Comparison of ENCODE assay signal across 8 cellular contexts in genomic region chr21:42496839-42497202, GRCh38. TPM values are rescaled to one million over a fixed set of nuclear protein-coding genes. Genes with fewer than 3 reads are reported as not detected.
DNase-seq lines count a peak whose midpoint lies in the region; ATAC-seq, FAIRE-seq and TF ChIP-seq lines count a peak whose summit lies in the region.

No MANE protein-coding gene starts in this region.

- BruUV-seq in GM12878 (replicated peaks; lab: Mats Ljungman, UMichigan), result TSS peak; percentile 96

- peak overlapping the region; percentile 40; the same call in 1 of the 2 replicates for H3K27ac Mint-ChIP-seq in HFFc6

- H3K9me3 ChIP-seq in AG04450 (ENCODE audit: control insufficient read depth, insufficient read depth, low read length) (peaks cover 4% of the 10 kb centered on the region; the same call in 1 of the 2 replicates), GM12878 (replicated peaks; ENCODE audit: control insufficient read depth, insufficient read depth, low read length) (no peaks in the 10 kb centered on the region), thoracic aorta (no peaks in the 10 kb centered on the region)

- TF ChIP-seq CTCF in AG04450 (IDR thresholded peaks at IDR 0.05; ENCODE audit: low read depth, low read length) (no peak), HFFc6 (IDR thresholded peaks at IDR 0.05) (no peak), GM12878 (IDR thresholded peaks at IDR 0.05 in 2 of 3, conservative IDR thresholded peaks at IDR 0.05 in 1 of 3; ENCODE audit: control insufficient read depth in 2 of 3, extremely low read depth in 1 of 3, insufficient read depth in 1 of 3, low read depth in 3 of 3, low read length in 3 of 3) (no peak), thoracic aorta (IDR thresholded peaks at IDR 0.05) (no peak)

- no peaks in the 10 kb centered on the region for H3K36me3 ChIP-seq in GM12878 (ENCODE audit: control insufficient read depth in 2 of 2, insufficient read depth in 2 of 2, low read length in 1 of 2)
- H3K36me3 ChIP-seq in thoracic aorta, result no peaks in the 10 kb centered on the region

- DNase-seq in AG04450 (ENCODE audit: low read depth, low spot score), result no peak
- no peak for DNase-seq in HFFc6
- DNase-seq in GM12878 (ENCODE audit: low read depth, low spot score), result no peak
- peak; percentile 77 for DNase-seq in left kidney (ENCODE audit: low read depth, low spot score)
- DNase-seq in thoracic aorta (ENCODE audit: low spot score), result no peak
- DNase-seq in NCI-H2107 treated with DMSO at 0.1 percent for 48 hours (lab: John Stamatoyannopoulos, UW; ENCODE audit: unreplicated experiment), result no peak
- no peak for DNase-seq in HEK293T (ENCODE audit: extremely low spot score)

- H3K4me1 ChIP-seq in GM12878 (ENCODE audit: control insufficient read depth, insufficient read depth, low read length), result peaks cover 13% of the 10 kb centered on the region
- H3K4me1 ChIP-seq in thoracic aorta (ENCODE audit: control insufficient read depth in 1 of 2, low read depth in 2 of 2), result peaks cover 0 to 12% of the 10 kb centered on the region in 2 donors

- intact Hi-C loops in GM12878 (cut with micrococcal nuclease; ENCODE audit: unreplicated experiment), result loop anchor here (1.0 to 2.0 kb wide), 2 partner anchors 18 to 31 kb away; no protein-coding TSS in a partner anchor

- TF ChIP-seq EP300 in GM12878 (IDR thresholded peaks at IDR 0.05; ENCODE audit: borderline replicate concordance in 1 of 2, control insufficient read depth in 1 of 2, low read depth in 2 of 2, low read length in 2 of 2), result no peak

- in situ Hi-C loops in GM12878 (cut with MboI), result no loop called here

- POLR2A ChIA-PET in AG04450 (lab: Yijun Ruan, JAX) (no interaction called here), GM12878 (lab: Charles Lee) (interaction anchor here (0.6 to 1.3 kb wide), 3 partner anchors 19 to 575 kb away, joined by 3 read pairs; no protein-coding TSS in a partner anchor), HEK293T (lab: Yijun Ruan, JAX) (interaction anchor here (1.3 kb wide), 1 partner anchor 17 kb away, joined by 4 read pairs; no protein-coding TSS in a partner anchor)

- H3K27ac ChIP-seq in AG04450 (ENCODE audit: low read depth, low read length), result peak overlapping the region; percentile 21
- H3K27ac ChIP-seq in GM12878 (ENCODE audit: control insufficient read depth, insufficient read depth), result peak overlapping the region; percentile 41
- peak overlapping the region; percentile 50 to 75 for H3K27ac ChIP-seq in thoracic aorta

- FAIRE-seq in GM12878 (lab: Jason Lieb, UNC), result no peak

- peak overlapping the region; percentile 80 for H3K4me3 Mint-ChIP-seq in HFFc6

- H3K9ac ChIP-seq in GM12878 (ENCODE audit: control insufficient read depth, insufficient read depth, low read length), result peak overlapping the region; percentile 77

- peak overlapping the region; percentile 93 for H3K4me2 ChIP-seq in GM12878 (ENCODE audit: control insufficient read depth, insufficient read depth)

- TF ChIP-seq POLR2A in GM12878 (IDR thresholded peaks at IDR 0.05; ENCODE audit: low read depth, low read length), result no peak

- H3K27me3 ChIP-seq in AG04450 (ENCODE audit: control insufficient read depth, insufficient read depth, low read length) (no peaks in the 10 kb centered on the region), GM12878 (replicated peaks in 1 of 2; ENCODE audit: control insufficient read depth in 2 of 2, insufficient read depth in 2 of 2, low read length in 1 of 2) (no peaks in the 10 kb centered on the region), thoracic aorta (replicated peaks; ENCODE audit: insufficient read depth) (no peaks in the 10 kb centered on the region)

- H3K9me3 Mint-ChIP-seq in HFFc6, result no peaks in the 10 kb centered on the region; the same call in 1 of the 2 replicates

- H3K4me1 Mint-ChIP-seq in HFFc6 (ENCODE audit: low read depth), result peaks cover 13% of the 10 kb centered on the region

- H3K36me3 Mint-ChIP-seq in HFFc6 (ENCODE audit: low read depth), result no peaks in the 10 kb centered on the region

- RAD21 ChIA-PET in GM12878 (lab: Charles Lee; ENCODE audit: unreplicated experiment), result interaction anchor here (0.7 to 2.4 kb wide), 2 partner anchors 18 to 39 kb away, joined by 3 to 11 read pairs; no protein-coding TSS in a partner anchor

- ATAC-seq in GM12878 (peak; percentile 7), thoracic aorta (ENCODE audit: insufficient number of reproducible peaks, low FRiP score, low read depth) (no peak), GM19035 (IDR thresholded peaks at IDR 0.05; ENCODE audit: unreplicated experiment) (no peak)

- H2AFZ ChIP-seq in GM12878 (ENCODE audit: control insufficient read depth, low read depth, low read length), result peak overlapping the region; percentile 81

- H3K27me3 Mint-ChIP-seq in HFFc6 (ENCODE audit: insufficient read depth), result peaks cover 20% of the 10 kb centered on the region

- peak overlapping the region; percentile 68 for H3K4me3 ChIP-seq in AG04450 (ENCODE audit: low read depth, low read length)
- H3K4me3 ChIP-seq in GM12878, result peak overlapping the region; percentile 80
- H3K4me3 ChIP-seq in thoracic aorta, result peak overlapping the region; percentile 83

- H4K20me1 ChIP-seq in GM12878 (ENCODE audit: control insufficient read depth, insufficient read depth), result no peaks in the 10 kb centered on the region

- WGBS in GM12878 (ENCODE audit: insufficient coverage, insufficient replicate concordance, low lambda C conversion rate, missing lambda C conversion rate), result 14% methylated on average over 19 of the region's 19 CpGs

- CTCF ChIA-PET in AG04450 (lab: Charles Lee) (interaction anchor here (1.0 kb wide), 1 partner anchor 238 kb away, joined by 3 read pairs; no protein-coding TSS in a partner anchor), GM12878 (lab: Yijun Ruan, JAX) (no interaction called here), HEK293T (lab: Yijun Ruan, JAX) (no interaction called here)

- SMC1A ChIA-PET in GM12878 (lab: Charles Lee; ENCODE audit: uncharacterized antibody, unreplicated experiment), result interaction anchor here (0.6 to 3.0 kb wide), 3 partner anchors 9 to 76 kb away, joined by 3 to 12 read pairs (median 6); no protein-coding TSS in a partner anchor

- no peak for TF ChIP-seq RAD21 in GM12878 (IDR thresholded peaks at IDR 0.05; ENCODE audit: insufficient read depth, low read depth, low read length)

- H3K79me2 ChIP-seq in GM12878 (ENCODE audit: control insufficient read depth, insufficient read depth, low read length), result no peaks in the 10 kb centered on the region

TF ChIP-seq in GM12878, 131 proteins besides CTCF, POLR2A, EP300 and RAD21 (continues in another document):
- TF ChIP-seq EED (IDR thresholded peaks at IDR 0.05; ENCODE audit: low read depth) (no peak), SPI1 (IDR thresholded peaks at IDR 0.05; ENCODE audit: borderline replicate concordance, insufficient read depth, low read depth, low read length) (no peak)

TF ChIP-seq in HEK293T, 16 proteins besides CTCF, POLR2A, EP300 and RAD21 (continues in another document):
- TF ChIP-seq NFRKB (IDR thresholded peaks at IDR 0.05), result no peak
- TF ChIP-seq ELF4 (IDR thresholded peaks at IDR 0.05), result no peak
- TF ChIP-seq FOXK2 (IDR thresholded peaks at IDR 0.05), result no peak

RNA-seq across cellular contexts. Expression of gene RSPH1, which starts 0.8 kb away (rescaled TPM):
- polyA plus RNA-seq in AG04450 (2011; rRNA removed) (not detected in 2 replicates), GM12878 (2011; rRNA removed) (0.38 and 0.59 TPM in 2 replicates), GM12878 (2014; fragmentation: Illumina TruSeq; extraction: Trizol) (0.37 and 0.67 TPM in 2 replicates), GM12878 (2014; fragmentation: Nextera tagmentation; extraction: Ambion mirVana) (under 1 TPM; 0.37 to 0.38 TPM), GM12878 (2014; rRNA removed) (0.19 and 0.81 TPM in 2 replicates), GM12878 (2016; fragmentation: Nextera tagmentation; extraction: Ambion mirVana) (1 to 10 TPM; 1.2 to 1.4 TPM)
- not detected in 2 replicates for polyA minus RNA-seq in AG04450 (2011; rRNA and poly(A)+ RNA removed)
- not detected for total RNA-seq in HFFc6 (2021; fragmentation: NEBNext Ultra II Directional; extraction: Animal tissue kit (Norgen Biotek cat#: 25700))
- total RNA-seq in GM12878 (2013; cell fraction: nucleolus; rRNA removed), result 0.56 and 0.78 TPM in 2 replicates
- total RNA-seq in GM12878 (2014; rRNA removed) (0.11 and 0.33 TPM in 2 replicates), GM12878 (2014; rRNA removed; fragmentation: Illumina TruSeq; extraction: Trizol) (0.27 and 0.37 TPM in 2 replicates), GM12878 (2021) (0.27 and 0.28 TPM in 2 replicates), thoracic aorta (under 1 TPM in 1 of 2 donors, not detected in 1; 0.27 TPM)
- 0.94 TPM for polyA plus RNA-seq in GM12878 (2011; ENCODE audit: low read depth)
- polyA plus RNA-seq in GM12878 (2011; cell fraction: cytosol; rRNA removed), result 0.10 and 0.21 TPM in 2 replicates
- 0.16 and 0.22 TPM in 2 replicates for polyA plus RNA-seq in GM12878 (2011; cell fraction: nucleus; rRNA removed)
- 0.79 and 1.1 TPM in 2 replicates for polyA plus RNA-seq in GM12878 (2012)
- polyA minus RNA-seq in GM12878 (2011; rRNA and poly(A)+ RNA removed), result 0.88 TPM in 1 of 2 replicates, not detected in the other
- not detected in 2 replicates for polyA minus RNA-seq in GM12878 (2011; cell fraction: cytosol; rRNA and poly(A)+ RNA removed)
- not detected in 2 replicates for polyA minus RNA-seq in GM12878 (2011; cell fraction: nucleus; rRNA and poly(A)+ RNA removed)

RNA-seq across cellular contexts. Expression of gene SLC37A1, which starts 16.8 kb away (rescaled TPM):
- 0.02 and 0.05 TPM in 2 replicates for polyA plus RNA-seq in AG04450 (2011; rRNA removed)
- not detected in 2 replicates for polyA minus RNA-seq in AG04450 (2011; rRNA and poly(A)+ RNA removed)
- not detected for total RNA-seq in HFFc6 (2021; fragmentation: NEBNext Ultra II Directional; extraction: Animal tissue kit (Norgen Biotek cat#: 25700))
- total RNA-seq in GM12878 (2013; cell fraction: nucleolus; rRNA removed), result 129 and 143 TPM in 2 replicates
- total RNA-seq in GM12878 (2014; rRNA removed), result 33.0 and 35.5 TPM in 2 replicates
- 19.2 and 19.7 TPM in 2 replicates for total RNA-seq in GM12878 (2014; rRNA removed; fragmentation: Illumina TruSeq; extraction: Trizol)
- total RNA-seq in GM12878 (2021), result 30.7 and 34.8 TPM in 2 replicates
- 6.2 TPM for polyA plus RNA-seq in GM12878 (2011; ENCODE audit: low read depth)
- polyA plus RNA-seq in GM12878 (2011; rRNA removed), result 17.7 and 23.3 TPM in 2 replicates
- 20.2 and 24.6 TPM in 2 replicates for polyA plus RNA-seq in GM12878 (2011; cell fraction: cytosol; rRNA removed)
- polyA plus RNA-seq in GM12878 (2011; cell fraction: nucleus; rRNA removed), result 75.0 and 82.4 TPM in 2 replicates
- polyA plus RNA-seq in GM12878 (2012), result 17.7 and 18.5 TPM in 2 replicates
- 12.0 and 18.4 TPM in 2 replicates for polyA plus RNA-seq in GM12878 (2014; fragmentation: Illumina TruSeq; extraction: Trizol)
- 1 to 10 TPM; 1.1 to 2.4 TPM for polyA plus RNA-seq in GM12878 (2014; fragmentation: Nextera tagmentation; extraction: Ambion mirVana)
- 25.4 and 26.5 TPM in 2 replicates for polyA plus RNA-seq in GM12878 (2014; rRNA removed)
- polyA plus RNA-seq in GM12878 (2016; fragmentation: Nextera tagmentation; extraction: Ambion mirVana), result 10 to 100 TPM; 28.0 to 32.0 TPM
- 22.6 and 32.2 TPM in 2 replicates for polyA minus RNA-seq in GM12878 (2011; rRNA and poly(A)+ RNA removed)
- polyA minus RNA-seq in GM12878 (2011; cell fraction: cytosol; rRNA and poly(A)+ RNA removed), result 8.6 and 12.4 TPM in 2 replicates
- 43.9 and 56.5 TPM in 2 replicates for polyA minus RNA-seq in GM12878 (2011; cell fraction: nucleus; rRNA and poly(A)+ RNA removed)
- 1 to 10 TPM; 6.6 to 9.6 TPM for total RNA-seq in thoracic aorta

Comparison
In these comparisons a context has a peak if more than half of its experiments do, and no peak if none do; other contexts are left out.
1. RNA of gene SLC37A1, which starts 16.8 kb away (total RNA-seq): 19.2 to 143 TPM in GM12878 and 6.6 to 9.6 TPM in thoracic aorta; not detected in HFFc6; every median in the first group is over 4 times any median in the second.
2. Peak in every context shown above with its lines, with median percentiles within 50 percentile points of each other: H3K27ac ChIP-seq and H3K4me3 ChIP-seq.